16 cellular contexts compared by ENCODE assay signal in genomic region chr10:126207313-126207771, GRCh38.
"Had no signal": no experiment of that assay in that cellular context is flagged by ENCODE, and none has a peak within 500 bp of the region (broad histone marks: within the 10 kb centered on the region; RNA-seq: fewer than 3 reads in every experiment).

No MANE protein-coding gene starts in this region.

- H3K9me3 Mint-ChIP-seq: activated naive CD8-positive, alpha-beta T cell treated with anti-CD3 and anti-CD28 coated beads, Interleukin-2, amount 50 U/mL, for 24 hours; mesothelial cell of epicardium; T-helper 2 cell treated with Interferon-gamma antibody and Interleukin-4, amounts not matched to agents 5 μg/mL and 100 μg/mL, for 36 hours had no signal

- H3K9me3 ChIP-seq: ascending aorta, lower lobe of right lung, ovary, sigmoid colon had no signal

- H3K9ac ChIP-seq: neural progenitor cell had no signal

- H3K27me3 ChIP-seq: ascending aorta, neural progenitor cell, ovary, sigmoid colon had no signal

- H3K36me3 ChIP-seq: ascending aorta, lower lobe of right lung, neural progenitor cell, ovary, sigmoid colon had no signal

- H3K4me1 Mint-ChIP-seq: activated naive CD8-positive, alpha-beta T cell treated with anti-CD3 and anti-CD28 coated beads, Interleukin-2, amount 50 U/mL, for 24 hours had no signal

- H3K4me2 ChIP-seq: neural progenitor cell had no signal

- H3K27ac Mint-ChIP-seq: activated naive CD4-positive, alpha-beta T cell treated with anti-CD3 and anti-CD28 coated beads for 36 hours; activated naive CD8-positive, alpha-beta T cell treated with anti-CD3 and anti-CD28 coated beads, Interleukin-2, amount 50 U/mL, for 24 hours; mesothelial cell of epicardium; T-helper 2 cell treated with Interferon-gamma antibody and Interleukin-4, amounts not matched to agents 5 μg/mL and 100 μg/mL, for 36 hours had no signal

- H3K4me3 Mint-ChIP-seq: activated naive CD4-positive, alpha-beta T cell treated with anti-CD3 and anti-CD28 coated beads for 36 hours; activated naive CD8-positive, alpha-beta T cell treated with anti-CD3 and anti-CD28 coated beads, Interleukin-2, amount 50 U/mL, for 24 hours; mesothelial cell of epicardium; neural progenitor cell; T-helper 2 cell treated with Interferon-gamma antibody and Interleukin-4, amounts not matched to agents 5 μg/mL and 100 μg/mL, for 36 hours had no signal

- H3K4me1 ChIP-seq: lower lobe of right lung, neural progenitor cell, sigmoid colon had no signal

- DNase-seq: activated CD4-positive, alpha-beta T cell treated with anti-CD3 and anti-CD28 coated beads, Interleukin-2, amount 50 U/mL, for 1 hour; activated CD8-positive, alpha-beta memory T cell treated with anti-CD3 and anti-CD28 coated beads for 24 hours; activated naive CD4-positive, alpha-beta T cell treated with anti-CD3 and anti-CD28 coated beads for 36 hours; activated naive CD8-positive, alpha-beta T cell treated with anti-CD3 and anti-CD28 coated beads, Interleukin-2, amount 50 U/mL, for 24 hours; dermis blood vessel endothelial cell; erythroblast; foreskin melanocyte; lower lobe of right lung; ovary; sigmoid colon; stimulated activated CD4-positive, alpha-beta T cell treated with anti-CD3 and anti-CD28 coated beads, Interleukin-12 subunit alpha, Interleukin-12 subunit beta, amount 100 ng/mL, for 4 hours; stimulated activated CD4-positive, alpha-beta T cell treated with anti-CD3 and anti-CD28 coated beads, Interleukin-2, amount 100 ng/mL, for 24 hours had no signal

- H3K27ac ChIP-seq: ascending aorta, lower lobe of right lung, neural progenitor cell, ovary, sigmoid colon had no signal

- H3K36me3 Mint-ChIP-seq: mesothelial cell of epicardium, neural progenitor cell had no signal

- ATAC-seq: activated naive CD8-positive, alpha-beta T cell treated with anti-CD3 and anti-CD28 coated beads, Interleukin-2, amount 50 U/mL, for 24 hours; lower lobe of right lung had no signal

- H2AFZ ChIP-seq: neural progenitor cell had no signal

- H3K4me3 ChIP-seq: ascending aorta, lower lobe of right lung, neural progenitor cell, ovary, sigmoid colon had no signal
